ENCODE assay signal across 6 cellular contexts in the genomic region with DNA sequence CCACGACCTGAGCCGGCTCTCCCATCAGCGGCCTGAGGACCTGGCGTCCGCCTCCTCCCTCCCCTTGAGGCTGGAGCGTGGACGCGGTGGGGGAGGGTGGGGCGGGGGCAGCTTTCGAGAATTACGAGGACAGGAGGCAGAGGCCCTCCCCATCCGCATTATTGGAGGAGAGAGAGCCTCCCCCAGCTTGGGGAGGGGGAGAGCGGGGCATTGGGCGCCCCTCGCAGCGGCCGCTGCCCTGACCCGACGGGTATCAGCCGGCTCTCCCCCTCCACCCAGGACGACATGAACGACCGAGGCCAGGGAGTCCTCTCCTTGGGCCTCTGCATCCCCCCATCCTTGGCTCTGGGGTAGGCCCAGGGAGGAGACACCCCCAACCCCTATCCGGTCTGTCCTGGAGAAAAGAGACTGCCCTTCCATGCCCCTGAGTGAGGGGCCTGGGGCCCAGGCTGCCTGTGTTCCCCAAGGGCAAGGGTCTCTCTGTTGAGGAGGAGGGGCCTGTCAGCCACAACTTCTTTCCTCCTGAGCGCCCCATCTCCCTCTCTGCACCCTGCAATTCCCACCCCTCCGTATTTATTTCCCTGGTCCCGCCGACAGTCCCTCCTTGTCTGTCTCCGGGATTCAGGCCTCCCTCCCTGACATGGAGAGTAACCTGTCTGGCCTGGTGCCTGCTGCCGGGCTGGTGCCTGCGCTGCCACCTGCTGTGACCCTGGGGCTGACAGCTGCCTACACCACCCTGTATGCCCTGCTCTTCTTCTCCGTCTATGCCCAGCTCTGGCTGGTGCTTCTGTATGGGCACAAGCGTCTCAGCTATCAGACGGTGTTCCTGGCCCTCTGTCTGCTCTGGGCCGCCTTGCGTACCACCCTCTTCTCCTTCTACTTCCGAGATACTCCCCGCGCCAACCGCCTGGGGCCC. TPM values are rescaled to one million over a fixed set of nuclear protein-coding genes. Genes with fewer than 3 reads are reported as not detected.
DNase-seq lines count a peak whose midpoint lies in the region; ATAC-seq and TF ChIP-seq lines count a peak whose summit lies in the region.

No MANE protein-coding gene starts in this region.

- peak overlapping the region; percentile 72 to 78 (median 78) for H3K9ac ChIP-seq in skeletal muscle tissue (ENCODE audit: low read depth in 1 of 3, low read length in 3 of 3)

- H3K4me1 ChIP-seq in skeletal muscle tissue (ENCODE audit: control insufficient read depth in 3 of 3, insufficient read depth in 3 of 3, low read length in 3 of 3): peaks cover 27 to 35% (median 31%) of the 10 kb centered on the region in 3 donors

- H3K4me3 ChIP-seq in GM12875 (ENCODE audit: low read depth, low read length) (peak overlapping the region; percentile 79), epithelial cell of esophagus (ENCODE audit: low read length) (peak overlapping the region; percentile 55), skeletal muscle tissue (ENCODE audit: low read length in 3 of 3) (peak overlapping the region; percentile 67 to 87 (median 73))

- ATAC-seq in HG03439 (IDR thresholded peaks at IDR 0.05; ENCODE audit: unreplicated experiment): no peak
- no peak for ATAC-seq in HG02852 (IDR thresholded peaks at IDR 0.05; ENCODE audit: unreplicated experiment)

- H3K9me3 ChIP-seq in skeletal muscle tissue (ENCODE audit: control insufficient read depth in 3 of 3, low read length in 3 of 3): no peaks in the 10 kb centered on the region

- peaks cover 0 to 6% (median 6%) of the 10 kb centered on the region in 3 donors for H3K36me3 ChIP-seq in skeletal muscle tissue (ENCODE audit: control insufficient read depth in 3 of 3, insufficient read depth in 3 of 3, low read length in 3 of 3)

- peaks cover 8 to 10% (median 9%) of the 10 kb centered on the region in 3 donors for H3K27me3 ChIP-seq in skeletal muscle tissue (ENCODE audit: control insufficient read depth in 3 of 3, insufficient read depth in 3 of 3, low read length in 3 of 3)

- DNase-seq in NCI-H510A treated with DMSO at 0.1 percent for 48 hours (lab: John Stamatoyannopoulos, UW) (peak; percentile 48), epithelial cell of esophagus (ENCODE audit: low read depth) (no peak)

- 0 out of 2 replicates have a peak, but pooled peaks have one; percentile 7 for TF ChIP-seq CTCF in GM12875 (IDR thresholded peaks at IDR 0.05; ENCODE audit: borderline replicate concordance, insufficient read depth, low read depth, low read length)
- TF ChIP-seq CTCF in epithelial cell of esophagus (IDR thresholded peaks at IDR 0.05; ENCODE audit: insufficient read depth, low read depth, low read length, missing control alignments): no peak

- no peak overlapping the region for H3K27ac ChIP-seq in skeletal muscle tissue (ENCODE audit: low read depth, low read length)

RNA-seq across cellular contexts. Expression of a gene that starts 0.5 kb away (rescaled TPM):
- total RNA-seq in skeletal muscle tissue: 6.3 TPM

RNA-seq across cellular contexts. Expression of a gene that starts 1.7 kb away (rescaled TPM):
- 23.5 TPM for total RNA-seq in skeletal muscle tissue

RNA-seq across cellular contexts. Expression of a gene that starts 5.0 kb away (rescaled TPM):
- total RNA-seq in skeletal muscle tissue: not detected

RNA-seq across cellular contexts. Expression of a gene that starts 14.0 kb away (rescaled TPM):
- total RNA-seq in skeletal muscle tissue: not detected

RNA-seq across cellular contexts. Expression of a gene that starts 19.2 kb away (rescaled TPM):
- total RNA-seq in skeletal muscle tissue: 35.0 TPM
